ENCODE assay signal across 19 cellular contexts in the genomic region with DNA sequence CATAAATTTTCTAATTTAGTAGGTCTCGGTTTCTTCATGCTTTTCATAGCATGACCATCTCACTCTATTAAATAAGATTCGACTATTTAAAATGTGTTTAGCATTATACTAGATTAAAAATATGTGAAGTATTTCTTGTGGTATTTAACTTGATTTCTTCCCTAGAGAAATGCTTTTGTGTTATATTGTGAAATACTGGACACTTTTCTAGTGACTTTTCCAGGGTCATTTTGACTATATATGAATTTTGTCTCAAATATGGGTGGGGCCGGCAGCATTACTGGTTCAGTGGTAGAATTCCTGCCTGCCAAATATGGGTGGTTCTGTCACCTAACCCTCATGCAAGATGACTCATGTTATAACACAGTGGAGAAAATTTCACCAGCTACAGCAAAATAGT.
"Had no signal": no experiment of that assay in that cellular context is flagged by ENCODE, and none has a peak within 500 bp of the region (broad histone marks: within the 10 kb centered on the region; RNA-seq: fewer than 3 reads in every experiment).

No MANE protein-coding gene starts in this region.

- H3K27ac Mint-ChIP-seq: activated CD4-positive, alpha-beta memory T cell treated with anti-CD3 and anti-CD28 coated beads, Interleukin-2, amount 10 ng/mL, durations not matched to agents 7 days and 5 days; activated naive CD8-positive, alpha-beta T cell treated with anti-CD3 and anti-CD28 coated beads for 36 hours; activated T-cell treated with anti-CD3 and anti-CD28 coated beads, Interleukin-2, amount 50 U/mL, for 72 hours; effector memory CD8-positive, alpha-beta T cell; memory B cell; natural killer cell treated with Interleukin-12 subunit alpha and Interleukin-12 subunit beta and Interleukin-15 and Interleukin-18, amount 100 ng/mL, for 72 hours; stimulated activated naive B cell treated with anti-CD40 and anti-IgM and Interleukin-4, amounts not matched to agents 10 μg/mL and 1 μg/mL and 100 μg/mL, for 72 hours; type B pancreatic cell had no signal

- H3K4me1 ChIP-seq: left lung, prostate gland had no signal

- H3K9me3 Mint-ChIP-seq: activated CD4-positive, alpha-beta memory T cell treated with anti-CD3 and anti-CD28 coated beads, Interleukin-2, amount 10 ng/mL, durations not matched to agents 7 days and 5 days had no signal

- ATAC-seq: activated T-cell treated with anti-CD3 and anti-CD28 coated beads, Interleukin-2, amount 50 U/mL, for 72 hours; effector memory CD8-positive, alpha-beta T cell; left lung; natural killer cell treated with Interleukin-12 subunit alpha and Interleukin-12 subunit beta and Interleukin-15 and Interleukin-18, amount 100 ng/mL, for 72 hours; sciatic nerve; stimulated activated naive B cell treated with anti-CD40 and anti-IgM and Interleukin-4, amounts not matched to agents 10 μg/mL and 1 μg/mL and 100 μg/mL, for 72 hours had no signal

- H3K27ac ChIP-seq: left lung, prostate gland had no signal

- H3K27me3 Mint-ChIP-seq: activated CD4-positive, alpha-beta memory T cell treated with anti-CD3 and anti-CD28 coated beads, Interleukin-2, amount 10 ng/mL, durations not matched to agents 7 days and 5 days; effector memory CD8-positive, alpha-beta T cell; natural killer cell treated with Interleukin-12 subunit alpha and Interleukin-12 subunit beta and Interleukin-15 and Interleukin-18, amount 100 ng/mL, for 72 hours; stimulated activated naive B cell treated with anti-CD40 and anti-IgM and Interleukin-4, amounts not matched to agents 10 μg/mL and 1 μg/mL and 100 μg/mL, for 72 hours; type B pancreatic cell had no signal

- H3K4me1 Mint-ChIP-seq: activated CD4-positive, alpha-beta memory T cell treated with anti-CD3 and anti-CD28 coated beads, Interleukin-2, amount 10 ng/mL, durations not matched to agents 7 days and 5 days; activated naive CD8-positive, alpha-beta T cell treated with anti-CD3 and anti-CD28 coated beads for 36 hours; memory B cell; stimulated activated naive B cell treated with anti-CD40 and anti-IgM and Interleukin-4, amounts not matched to agents 10 μg/mL and 1 μg/mL and 100 μg/mL, for 72 hours had no signal

- H3K4me3 ChIP-seq: left lung, prostate gland had no signal

- H3K36me3 ChIP-seq: left lung, prostate gland had no signal

- DNase-seq: activated CD4-positive, alpha-beta memory T cell treated with anti-CD3 and anti-CD28 coated beads, Interleukin-2, amount 10 ng/mL, durations not matched to agents 7 days and 5 days; activated CD4-positive, alpha-beta T cell treated with anti-CD3 and anti-CD28 coated beads for 1 hour; activated gamma-delta T cell treated with Interleukin-2 at 50 U/mL for 16 hours; activated naive CD8-positive, alpha-beta T cell treated with anti-CD3 and anti-CD28 coated beads for 36 hours; activated T-cell treated with anti-CD3 and anti-CD28 coated beads, Interleukin-2, amount 50 U/mL, for 72 hours; aorta; cortex of kidney; effector memory CD8-positive, alpha-beta T cell; left lung; nucleus accumbens; stimulated activated CD4-positive, alpha-beta T cell treated with anti-CD3 and anti-CD28 coated beads, Interleukin-2, amount 100 ng/mL, for 24 hours; stimulated activated naive B cell treated with anti-CD40 and anti-IgM and Interleukin-4, amounts not matched to agents 10 μg/mL and 1 μg/mL and 100 μg/mL, for 72 hours; substantia nigra; SW 1271 had no signal

- H3K4me3 Mint-ChIP-seq: activated CD4-positive, alpha-beta memory T cell treated with anti-CD3 and anti-CD28 coated beads, Interleukin-2, amount 10 ng/mL, durations not matched to agents 7 days and 5 days; activated naive CD8-positive, alpha-beta T cell treated with anti-CD3 and anti-CD28 coated beads for 36 hours; activated T-cell treated with anti-CD3 and anti-CD28 coated beads, Interleukin-2, amount 50 U/mL, for 72 hours; memory B cell; natural killer cell treated with Interleukin-12 subunit alpha and Interleukin-12 subunit beta and Interleukin-15 and Interleukin-18, amount 100 ng/mL, for 72 hours; stimulated activated naive B cell treated with anti-CD40 and anti-IgM and Interleukin-4, amounts not matched to agents 10 μg/mL and 1 μg/mL and 100 μg/mL, for 72 hours; type B pancreatic cell had no signal

- H3K27me3 ChIP-seq: left lung had no signal

- H3K36me3 Mint-ChIP-seq: activated naive CD8-positive, alpha-beta T cell treated with anti-CD3 and anti-CD28 coated beads for 36 hours; memory B cell; stimulated activated naive B cell treated with anti-CD40 and anti-IgM and Interleukin-4, amounts not matched to agents 10 μg/mL and 1 μg/mL and 100 μg/mL, for 72 hours; type B pancreatic cell had no signal

- H3K9me3 ChIP-seq: prostate gland had no signal
